1 cellular context compared by ENCODE assay signal in the genomic region with DNA sequence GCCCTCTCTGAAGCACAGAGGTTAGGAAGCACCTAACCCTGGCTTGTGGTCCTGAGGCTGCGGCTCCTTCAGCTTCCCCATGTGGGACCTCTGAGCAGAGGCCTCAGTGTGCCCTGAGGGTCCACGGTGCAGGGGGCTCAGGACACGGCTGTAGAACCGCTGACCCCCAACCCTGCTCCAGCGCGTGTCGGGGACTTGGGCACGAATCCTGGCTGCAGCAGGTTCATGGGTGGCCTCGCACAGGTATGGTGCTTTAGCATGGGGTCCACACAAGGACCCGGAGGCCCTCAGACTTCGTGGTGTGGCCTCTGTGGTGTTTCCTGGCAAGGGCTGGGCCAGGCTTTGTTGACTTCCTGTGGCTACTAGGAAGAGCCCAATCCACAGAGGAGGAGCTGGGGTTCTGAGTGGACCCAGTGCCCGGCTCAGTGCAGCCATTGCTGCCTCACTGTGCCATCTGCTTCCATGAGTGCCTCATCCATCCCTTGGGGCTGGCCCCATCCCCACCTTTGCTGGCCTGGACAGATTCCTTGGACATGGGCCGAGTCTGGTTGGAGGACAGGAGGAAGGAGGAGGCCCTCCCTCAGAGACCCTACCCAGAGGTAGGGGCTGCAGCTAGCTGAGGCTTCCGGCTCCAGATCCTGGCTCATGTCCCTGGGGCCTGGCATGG.
TF ChIP-seq lines count a peak whose summit lies in the region.

No MANE protein-coding gene starts in this region.

TF ChIP-seq in GM23338, 12 proteins besides CTCF, POLR2A, EP300 and RAD21:
- TF ChIP-seq ZNF114 (CRISPR knock-in tag; IDR thresholded peaks at IDR 0.05) (no peak), EZH2phosphoT487 (IDR thresholded peaks at IDR 0.05; ENCODE audit: unreplicated experiment) (no peak), STAT1 (IDR thresholded peaks at IDR 0.05; ENCODE audit: unreplicated experiment) (no peak), POLR2AphosphoS5 (IDR thresholded peaks at IDR 0.05; ENCODE audit: low read depth) (no peak), ZNF331 (CRISPR knock-in tag; IDR thresholded peaks at IDR 0.05; ENCODE audit: low read depth) (no peak), CREB1 (CRISPR knock-in tag; IDR thresholded peaks at IDR 0.05; ENCODE audit: low read depth) (no peak)
- TF ChIP-seq, protein P1, sequence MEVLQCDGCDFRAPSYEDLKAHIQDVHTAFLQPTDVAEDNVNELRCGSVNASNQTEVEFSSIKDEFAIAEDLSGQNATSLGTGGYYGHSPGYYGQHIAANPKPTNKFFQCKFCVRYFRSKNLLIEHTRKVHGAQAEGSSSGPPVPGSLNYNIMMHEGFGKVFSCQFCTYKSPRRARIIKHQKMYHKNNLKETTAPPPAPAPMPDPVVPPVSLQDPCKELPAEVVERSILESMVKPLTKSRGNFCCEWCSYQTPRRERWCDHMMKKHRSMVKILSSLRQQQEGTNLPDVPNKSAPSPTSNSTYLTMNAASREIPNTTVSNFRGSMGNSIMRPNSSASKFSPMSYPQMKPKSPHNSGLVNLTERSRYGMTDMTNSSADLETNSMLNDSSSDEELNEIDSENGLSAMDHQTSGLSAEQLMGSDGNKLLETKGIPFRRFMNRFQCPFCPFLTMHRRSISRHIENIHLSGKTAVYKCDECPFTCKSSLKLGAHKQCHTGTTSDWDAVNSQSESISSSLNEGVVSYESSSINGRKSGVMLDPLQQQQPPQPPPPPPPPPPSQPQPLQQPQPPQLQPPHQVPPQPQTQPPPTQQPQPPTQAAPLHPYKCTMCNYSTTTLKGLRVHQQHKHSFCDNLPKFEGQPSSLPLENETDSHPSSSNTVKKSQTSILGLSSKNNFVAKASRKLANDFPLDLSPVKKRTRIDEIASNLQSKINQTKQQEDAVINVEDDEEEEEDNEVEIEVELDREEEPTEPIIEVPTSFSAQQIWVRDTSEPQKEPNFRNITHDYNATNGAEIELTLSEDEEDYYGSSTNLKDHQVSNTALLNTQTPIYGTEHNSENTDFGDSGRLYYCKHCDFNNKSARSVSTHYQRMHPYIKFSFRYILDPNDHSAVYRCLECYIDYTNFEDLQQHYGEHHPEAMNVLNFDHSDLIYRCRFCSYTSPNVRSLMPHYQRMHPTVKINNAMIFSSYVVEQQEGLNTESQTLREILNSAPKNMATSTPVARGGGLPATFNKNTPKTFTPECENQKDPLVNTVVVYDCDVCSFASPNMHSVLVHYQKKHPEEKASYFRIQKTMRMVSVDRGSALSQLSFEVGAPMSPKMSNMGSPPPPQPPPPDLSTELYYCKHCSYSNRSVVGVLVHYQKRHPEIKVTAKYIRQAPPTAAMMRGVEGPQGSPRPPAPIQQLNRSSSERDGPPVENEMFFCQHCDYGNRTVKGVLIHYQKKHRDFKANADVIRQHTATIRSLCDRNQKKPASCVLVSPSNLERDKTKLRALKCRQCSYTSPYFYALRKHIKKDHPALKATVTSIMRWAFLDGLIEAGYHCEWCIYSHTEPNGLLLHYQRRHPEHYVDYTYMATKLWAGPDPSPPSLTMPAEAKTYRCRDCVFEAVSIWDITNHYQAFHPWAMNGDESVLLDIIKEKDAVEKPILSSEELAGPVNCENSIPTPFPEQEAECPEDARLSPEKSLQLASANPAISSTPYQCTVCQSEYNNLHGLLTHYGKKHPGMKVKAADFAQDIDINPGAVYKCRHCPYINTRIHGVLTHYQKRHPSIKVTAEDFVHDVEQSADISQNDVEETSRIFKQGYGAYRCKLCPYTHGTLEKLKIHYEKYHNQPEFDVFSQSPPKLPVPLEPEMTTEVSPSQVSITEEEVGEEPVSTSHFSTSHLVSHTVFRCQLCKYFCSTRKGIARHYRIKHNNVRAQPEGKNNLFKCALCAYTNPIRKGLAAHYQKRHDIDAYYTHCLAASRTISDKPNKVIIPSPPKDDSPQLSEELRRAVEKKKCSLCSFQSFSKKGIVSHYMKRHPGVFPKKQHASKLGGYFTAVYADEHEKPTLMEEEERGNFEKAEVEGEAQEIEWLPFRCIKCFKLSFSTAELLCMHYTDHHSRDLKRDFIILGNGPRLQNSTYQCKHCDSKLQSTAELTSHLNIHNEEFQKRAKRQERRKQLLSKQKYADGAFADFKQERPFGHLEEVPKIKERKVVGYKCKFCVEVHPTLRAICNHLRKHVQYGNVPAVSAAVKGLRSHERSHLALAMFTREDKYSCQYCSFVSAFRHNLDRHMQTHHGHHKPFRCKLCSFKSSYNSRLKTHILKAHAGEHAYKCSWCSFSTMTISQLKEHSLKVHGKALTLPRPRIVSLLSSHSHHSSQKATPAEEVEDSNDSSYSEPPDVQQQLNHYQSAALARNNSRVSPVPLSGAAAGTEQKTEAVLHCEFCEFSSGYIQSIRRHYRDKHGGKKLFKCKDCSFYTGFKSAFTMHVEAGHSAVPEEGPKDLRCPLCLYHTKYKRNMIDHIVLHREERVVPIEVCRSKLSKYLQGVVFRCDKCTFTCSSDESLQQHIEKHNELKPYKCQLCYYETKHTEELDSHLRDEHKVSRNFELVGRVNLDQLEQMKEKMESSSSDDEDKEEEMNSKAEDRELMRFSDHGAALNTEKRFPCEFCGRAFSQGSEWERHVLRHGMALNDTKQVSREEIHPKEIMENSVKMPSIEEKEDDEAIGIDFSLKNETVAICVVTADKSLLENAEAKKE (CRISPR knock-in tag; IDR thresholded peaks at IDR 0.05) = no peak
- TF ChIP-seq, protein P2, sequence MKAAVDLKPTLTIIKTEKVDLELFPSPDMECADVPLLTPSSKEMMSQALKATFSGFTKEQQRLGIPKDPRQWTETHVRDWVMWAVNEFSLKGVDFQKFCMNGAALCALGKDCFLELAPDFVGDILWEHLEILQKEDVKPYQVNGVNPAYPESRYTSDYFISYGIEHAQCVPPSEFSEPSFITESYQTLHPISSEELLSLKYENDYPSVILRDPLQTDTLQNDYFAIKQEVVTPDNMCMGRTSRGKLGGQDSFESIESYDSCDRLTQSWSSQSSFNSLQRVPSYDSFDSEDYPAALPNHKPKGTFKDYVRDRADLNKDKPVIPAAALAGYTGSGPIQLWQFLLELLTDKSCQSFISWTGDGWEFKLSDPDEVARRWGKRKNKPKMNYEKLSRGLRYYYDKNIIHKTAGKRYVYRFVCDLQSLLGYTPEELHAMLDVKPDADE (IDR thresholded peaks at IDR 0.05) = no peak
